In genomic region chr18:3055861-3056260, GRCh38 we compare ENCODE assay signal across 1 cellular context.
TF ChIP-seq lines count a peak whose summit lies in the region.

No MANE protein-coding gene starts in this region.

TF ChIP-seq in GM23338, 12 proteins besides CTCF, POLR2A, EP300 and RAD21 (continued from another document):
- no peak for TF ChIP-seq ZNF462 (CRISPR knock-in tag; IDR thresholded peaks at IDR 0.05)
